8 cellular contexts compared by ENCODE assay signal in the genomic region with DNA sequence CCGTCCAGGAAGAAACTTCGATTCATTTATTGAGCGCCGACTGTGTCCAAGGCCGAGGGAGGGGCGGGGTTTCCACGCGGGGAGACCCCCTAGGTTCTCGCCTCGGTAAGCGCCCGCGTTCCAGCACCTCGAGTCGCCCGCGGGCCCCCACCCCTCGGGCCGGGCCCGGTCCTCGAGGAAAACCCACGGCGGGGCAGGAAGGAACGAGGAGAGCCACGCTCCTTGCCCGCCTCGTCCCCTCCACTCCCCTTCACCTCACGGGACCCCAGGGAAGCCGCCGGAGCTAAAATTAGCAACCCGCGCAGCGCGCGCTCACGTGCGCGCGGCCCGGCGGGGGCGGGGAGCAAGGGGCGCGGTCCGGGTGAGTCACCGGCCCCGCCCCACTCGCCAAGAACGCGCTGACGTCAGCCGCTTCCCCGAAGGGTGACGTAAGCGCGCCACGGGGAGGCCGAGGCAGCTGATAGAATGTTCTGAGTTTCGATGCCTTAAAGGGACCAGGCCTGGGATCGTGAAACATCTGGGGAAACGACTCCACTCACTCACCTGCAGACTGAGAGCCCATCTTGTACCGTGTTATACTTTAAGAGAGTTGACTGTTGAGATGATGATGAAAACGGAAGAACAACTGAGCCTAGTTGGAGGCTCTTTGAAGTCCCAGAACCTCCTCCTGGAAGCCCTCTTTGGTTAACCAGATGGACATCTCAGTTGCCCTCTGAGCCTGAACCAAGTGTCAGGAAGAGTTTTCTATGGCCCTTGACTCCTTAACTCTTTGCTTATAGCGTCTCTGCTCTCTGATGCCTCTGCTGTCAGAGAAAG. TPM values are rescaled to one million over a fixed set of nuclear protein-coding genes. Genes with fewer than 3 reads are reported as not detected.
DNase-seq lines count a peak whose midpoint lies in the region; ATAC-seq and TF ChIP-seq lines count a peak whose summit lies in the region.

No MANE protein-coding gene starts in this region.

- TF ChIP-seq CTCF in AG04449 (IDR thresholded peaks at IDR 0.05; ENCODE audit: insufficient read depth, low read length, missing control alignments) = no peak
- TF ChIP-seq CTCF in VCaP (conservative IDR thresholded peaks at IDR 0.05) = no peak
- peak in 2 of 3 donors; percentile 6 to 10 for TF ChIP-seq CTCF in breast epithelium (IDR thresholded peaks at IDR 0.05)

- peak; percentile 88 for TF ChIP-seq POLR2A in breast epithelium (IDR thresholded peaks at IDR 0.05)

- CTCF ChIA-PET in AG04449 (lab: Yijun Ruan, JAX) = interaction anchor here (0.9 to 1.3 kb wide), 2 partner anchors 11 to 82 kb away, joined by 3 to 5 read pairs; no protein-coding TSS in a partner anchor

- DNase-seq in AG04449 (ENCODE audit: low read depth, low spot score) = peak; percentile 54
- DNase-seq in NCI-H2171 (lab: John Stamatoyannopoulos, UW) = peak; percentile 92
- peak; percentile 93 to 95 for DNase-seq in breast epithelium (ENCODE audit: low spot score in 2 of 2)

- ATAC-seq in GM18868 (IDR thresholded peaks at IDR 0.05; ENCODE audit: unreplicated experiment) (peak; percentile 96), HG03097 (IDR thresholded peaks at IDR 0.05; ENCODE audit: low FRiP score, unreplicated experiment) (peak; percentile 93)

- H3K9ac ChIP-seq in iPS-20b (ENCODE audit: low read depth, low read length) = peak overlapping the region; percentile 78; the same call in 1 of the 2 replicates

- H3K27ac ChIP-seq in VCaP (peak overlapping the region; percentile 70; the same call in 1 of the 2 replicates), breast epithelium (peak overlapping the region; percentile 96 to 97), iPS-20b (ENCODE audit: low read length) (no peak overlapping the region), skin epidermis (peak overlapping the region; percentile 83 to 100 (median 95))

- H3K9me3 ChIP-seq in breast epithelium = no peaks in the 10 kb centered on the region
- H3K9me3 ChIP-seq in iPS-20b (ENCODE audit: insufficient read depth, low read depth, low read length) = no peaks in the 10 kb centered on the region

- H3K27me3 ChIP-seq in breast epithelium = no peaks in the 10 kb centered on the region
- H3K27me3 ChIP-seq in iPS-20b (ENCODE audit: insufficient read depth, low read length) = peaks cover 20% of the 10 kb centered on the region; the same call in 1 of the 2 replicates

- H3K4me3 ChIP-seq in AG04449 (ENCODE audit: low read depth, low read length) (peak overlapping the region; percentile 66), breast epithelium (peak overlapping the region; percentile 53 to 81 (median 66)), iPS-20b (ENCODE audit: low read length) (peak overlapping the region; percentile 69), skin epidermis (peak overlapping the region; percentile 53 to 93 (median 75))

- H3K4me1 ChIP-seq in breast epithelium (no peaks in the 10 kb centered on the region), iPS-20b (ENCODE audit: insufficient read depth, low read length) (peaks cover 9% of the 10 kb centered on the region; the same call in 1 of the 2 replicates)

- POLR2A ChIA-PET in AG04449 (lab: Yijun Ruan, JAX) = interaction anchor here (0.8 to 1.6 kb wide), 2 partner anchors 46 to 50 kb away, joined by 4 to 12 read pairs; partner anchors contain the start of gene ATF3

- intact Hi-C loops in breast epithelium (cut with DNase I; ENCODE audit: low total_unique reads) = no loop called here

- H3K36me3 ChIP-seq in breast epithelium (no peaks in the 10 kb centered on the region), iPS-20b (ENCODE audit: insufficient read depth, low read depth, low read length) (no peaks in the 10 kb centered on the region)

RNA-seq across cellular contexts. Expression of gene ATF3, which starts 49.7 kb away (rescaled TPM):
- total RNA-seq in breast epithelium = 10 to 100 TPM in 2 of 3 donors, 1 to 10 TPM in 1; 6.7 to 90.9 (median 26.9) TPM

Comparison
In these comparisons a context has a peak if more than half of its experiments do, and no peak if none do; other contexts are left out.
1. CTCF ChIP-seq: peak in breast epithelium (2 of 3); none in AG04449 (single experiment) and VCaP (single experiment).
2. Peak in every context shown above with its lines, with median percentiles within 50 percentile points of each other: DNase-seq and H3K4me3 ChIP-seq.